In the genomic region with DNA sequence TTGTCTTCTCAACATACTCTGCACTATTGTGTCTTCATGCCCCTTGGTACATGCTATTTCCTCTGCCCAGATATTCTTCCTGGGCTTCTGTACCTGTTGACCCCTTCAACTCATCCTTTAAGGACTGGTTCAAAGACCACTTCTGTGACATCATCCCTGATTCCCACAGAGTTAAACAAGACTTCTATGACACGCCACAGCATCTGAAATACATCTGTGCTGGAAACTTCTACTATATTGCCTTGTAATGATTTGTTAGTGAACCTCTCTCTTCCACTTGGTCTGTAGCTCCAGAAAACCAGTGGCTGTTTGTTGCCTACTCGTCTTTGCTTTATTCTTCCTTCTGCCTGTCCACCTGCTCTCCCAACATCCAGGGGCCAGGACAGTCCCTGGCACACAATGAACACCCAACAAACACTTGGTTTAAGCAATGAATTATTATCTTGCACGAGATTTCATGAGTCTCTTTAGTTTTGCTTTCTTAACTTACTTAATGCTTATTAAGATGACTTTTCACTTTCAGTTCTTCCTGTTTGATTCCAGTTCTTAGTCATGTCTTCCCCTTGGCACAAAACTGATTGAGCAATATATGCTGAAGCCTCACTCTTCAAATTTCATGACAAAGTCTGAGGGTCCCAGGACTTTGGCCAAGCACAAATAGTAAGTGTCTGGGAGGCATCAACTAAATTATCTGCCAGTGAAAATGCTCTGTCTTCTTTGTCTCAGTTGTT, we compare ENCODE assay signal across 9 cellular contexts.
DNase-seq lines count a peak whose midpoint lies in the region; ATAC-seq and TF ChIP-seq lines count a peak whose summit lies in the region.
"Had no signal": no experiment of that assay in that cellular context is flagged by ENCODE, and none has a peak within 500 bp of the region (broad histone marks: within the 10 kb centered on the region; RNA-seq: fewer than 3 reads in every experiment).

No MANE protein-coding gene starts in this region.

- H3K36me3 Mint-ChIP-seq in stimulated activated memory B cell treated with anti-CD40 and anti-IgM and Interleukin-4, amounts not matched to agents 10 μg/mL and 1 μg/mL and 100 μg/mL, for 72 hours: no peaks in the 10 kb centered on the region
- no peaks in the 10 kb centered on the region for H3K36me3 Mint-ChIP-seq in activated T-helper 2 cell treated with anti-CD3 and anti-CD28 coated beads, Interferon-gamma antibody, Interleukin-2, Interleukin-4, amounts not matched to agents 10 μg/mL and 5 μg/mL and 100 μg/mL, durations not matched to agents 14 hours and 24 hours and 36 hours (ENCODE audit: low read depth)

- no peak for TF ChIP-seq CTCF in epithelial cell of esophagus (IDR thresholded peaks at IDR 0.05; ENCODE audit: insufficient read depth, low read depth, low read length, missing control alignments)

- H3K27ac Mint-ChIP-seq in stimulated activated memory B cell treated with anti-CD40 and anti-IgM and Interleukin-4, amounts not matched to agents 10 μg/mL and 1 μg/mL and 100 μg/mL, for 72 hours: no peak overlapping the region
- no peak overlapping the region for H3K27ac Mint-ChIP-seq in activated T-helper 2 cell treated with anti-CD3 and anti-CD28 coated beads, Interferon-gamma antibody, Interleukin-2, Interleukin-4, amounts not matched to agents 10 μg/mL and 5 μg/mL and 100 μg/mL, durations not matched to agents 14 hours and 24 hours and 36 hours

- DNase-seq in epithelial cell of esophagus (ENCODE audit: low read depth) (peak; percentile 16), HT-29 (ENCODE audit: low spot score) (no peak), NCI-H2107 (lab: John Stamatoyannopoulos, UW) (no peak)
- no peak for DNase-seq in activated T-helper 2 cell treated with anti-CD3 and anti-CD28 coated beads, Interferon-gamma antibody, Interleukin-2, Interleukin-4, amounts not matched to agents 10 μg/mL and 5 μg/mL and 100 μg/mL, durations not matched to agents 14 hours and 24 hours and 36 hours (ENCODE audit: low spot score)
- DNase-seq: NCI-H1417 treated with DMSO at 0.1 percent for 48 hours had no signal

- H3K4me3 ChIP-seq in GM08714 (ENCODE audit: low read length) (peak overlapping the region; percentile 44; the same call in 1 of the 2 replicates), epithelial cell of esophagus (ENCODE audit: low read length) (no peak overlapping the region)

- intact Hi-C loops in activated T-helper 2 cell treated with anti-CD3 and anti-CD28 coated beads, Interferon-gamma antibody, Interleukin-2, Interleukin-4, amounts not matched to agents 10 μg/mL and 5 μg/mL and 100 μg/mL, durations not matched to agents 14 hours and 24 hours and 36 hours (cut with micrococcal nuclease): no loop called here

- no peak overlapping the region for H3K4me3 Mint-ChIP-seq in stimulated activated memory B cell treated with anti-CD40 and anti-IgM and Interleukin-4, amounts not matched to agents 10 μg/mL and 1 μg/mL and 100 μg/mL, for 72 hours
- H3K4me3 Mint-ChIP-seq in activated T-helper 2 cell treated with anti-CD3 and anti-CD28 coated beads, Interferon-gamma antibody, Interleukin-2, Interleukin-4, amounts not matched to agents 10 μg/mL and 5 μg/mL and 100 μg/mL, durations not matched to agents 14 hours and 24 hours and 36 hours (ENCODE audit: low read depth): no peak overlapping the region

- peak; percentile 98 for ATAC-seq in GM21528 (IDR thresholded peaks at IDR 0.05; ENCODE audit: low FRiP score, unreplicated experiment)
- peak; percentile 92 for ATAC-seq in HG03520 (IDR thresholded peaks at IDR 0.05; ENCODE audit: unreplicated experiment)
- no peak for ATAC-seq in stimulated activated memory B cell treated with anti-CD40 and anti-IgM and Interleukin-4, amounts not matched to agents 10 μg/mL and 1 μg/mL and 100 μg/mL, for 72 hours

- no peaks in the 10 kb centered on the region for H3K4me1 Mint-ChIP-seq in stimulated activated memory B cell treated with anti-CD40 and anti-IgM and Interleukin-4, amounts not matched to agents 10 μg/mL and 1 μg/mL and 100 μg/mL, for 72 hours
- no peaks in the 10 kb centered on the region for H3K4me1 Mint-ChIP-seq in activated T-helper 2 cell treated with anti-CD3 and anti-CD28 coated beads, Interferon-gamma antibody, Interleukin-2, Interleukin-4, amounts not matched to agents 10 μg/mL and 5 μg/mL and 100 μg/mL, durations not matched to agents 14 hours and 24 hours and 36 hours (ENCODE audit: low read depth)

- H3K27me3 Mint-ChIP-seq in stimulated activated memory B cell treated with anti-CD40 and anti-IgM and Interleukin-4, amounts not matched to agents 10 μg/mL and 1 μg/mL and 100 μg/mL, for 72 hours: no peaks in the 10 kb centered on the region
- no peaks in the 10 kb centered on the region for H3K27me3 Mint-ChIP-seq in activated T-helper 2 cell treated with anti-CD3 and anti-CD28 coated beads, Interferon-gamma antibody, Interleukin-2, Interleukin-4, amounts not matched to agents 10 μg/mL and 5 μg/mL and 100 μg/mL, durations not matched to agents 14 hours and 24 hours and 36 hours (ENCODE audit: low read depth)

- H3K9me3 Mint-ChIP-seq in stimulated activated memory B cell treated with anti-CD40 and anti-IgM and Interleukin-4, amounts not matched to agents 10 μg/mL and 1 μg/mL and 100 μg/mL, for 72 hours: no peaks in the 10 kb centered on the region
- no peaks in the 10 kb centered on the region for H3K9me3 Mint-ChIP-seq in activated T-helper 2 cell treated with anti-CD3 and anti-CD28 coated beads, Interferon-gamma antibody, Interleukin-2, Interleukin-4, amounts not matched to agents 10 μg/mL and 5 μg/mL and 100 μg/mL, durations not matched to agents 14 hours and 24 hours and 36 hours
